In genomic region chr12:7712841-7713442, GRCh38 we compare ENCODE assay signal across 22 cellular contexts. TPM values are rescaled to one million over a fixed set of nuclear protein-coding genes. Genes with fewer than 3 reads are reported as not detected.
DNase-seq lines count a peak whose midpoint lies in the region; TF ChIP-seq lines count a peak whose summit lies in the region.
"Had no signal": no experiment of that assay in that cellular context is flagged by ENCODE, and none has a peak within 500 bp of the region (broad histone marks: within the 10 kb centered on the region; RNA-seq: fewer than 3 reads in every experiment).

No MANE protein-coding gene starts in this region.

- no peaks in the 10 kb centered on the region for H3K79me2 ChIP-seq in H9 (ENCODE audit: insufficient read depth, low read length)

- H3K14ac ChIP-seq in H9 (ENCODE audit: insufficient read depth, low read length), result no peak overlapping the region; the same call in 1 of the 2 replicates

- H3K9me3 Mint-ChIP-seq in Caco-2 (ENCODE audit: unreplicated experiment) (peaks cover 10% of the 10 kb centered on the region), H9 (no peaks in the 10 kb centered on the region; a peak in 2 of 5 replicates), endodermal cell (peaks cover 7% of the 10 kb centered on the region)
- no peaks in the 10 kb centered on the region for H3K9me3 Mint-ChIP-seq in activated T-helper 2 cell treated with anti-CD3 and anti-CD28 coated beads, Interferon-gamma antibody, Interleukin-2, Interleukin-4, amounts not matched to agents 10 μg/mL and 5 μg/mL and 100 μg/mL, durations not matched to agents 14 hours and 24 hours and 36 hours
- H3K9me3 Mint-ChIP-seq: CD4-positive, alpha-beta memory T cell had no signal

- no peak overlapping the region for H2AFZ ChIP-seq in H9 (ENCODE audit: low read length)
- H2AFZ ChIP-seq: GM23248 had no signal

- no peak overlapping the region for H2BK15ac ChIP-seq in H9 (ENCODE audit: low read depth, low read length)

- H3K27ac Mint-ChIP-seq in Caco-2 (ENCODE audit: unreplicated experiment) (peak overlapping the region; percentile 36), H9 (no peak overlapping the region), endodermal cell (no peak overlapping the region)
- no peak overlapping the region for H3K27ac Mint-ChIP-seq in activated T-helper 2 cell treated with anti-CD3 and anti-CD28 coated beads, Interferon-gamma antibody, Interleukin-2, Interleukin-4, amounts not matched to agents 10 μg/mL and 5 μg/mL and 100 μg/mL, durations not matched to agents 14 hours and 24 hours and 36 hours
- H3K27ac Mint-ChIP-seq: CD4-positive, alpha-beta memory T cell had no signal

- H3K27me3 ChIP-seq in Caco-2 (replicated peaks; ENCODE audit: control insufficient read depth, insufficient read depth, low read length) (no peaks in the 10 kb centered on the region), H9 (ENCODE audit: insufficient read depth, low read length) (no peaks in the 10 kb centered on the region), endodermal cell (ENCODE audit: control insufficient read depth, insufficient read depth, low read length, poor library complexity, severe bottlenecking) (no peaks in the 10 kb centered on the region)

- H3K23ac ChIP-seq in H9 (ENCODE audit: insufficient read length, low read depth, low read length), result no peak overlapping the region

- no peaks in the 10 kb centered on the region for H3K79me1 ChIP-seq in H9 (ENCODE audit: insufficient read depth, low read depth, low read length, poor library complexity, severe bottlenecking)

- no peaks in the 10 kb centered on the region for H3K9me3 ChIP-seq in Caco-2
- H3K9me3 ChIP-seq in H9 (ENCODE audit: control insufficient read depth, low read depth, low read length), result no peaks in the 10 kb centered on the region
- H3K9me3 ChIP-seq in endodermal cell (ENCODE audit: control insufficient read depth, low read length), result no peaks in the 10 kb centered on the region
- H3K9me3 ChIP-seq: A549 had no signal

- DNase-seq in Caco-2 (no peak), H9 (peak; percentile 67), endodermal cell (peak; percentile 72), iPS-NIHi7 (ENCODE audit: extremely low spot score) (peak; percentile 36), NCI-H2171 (lab: John Stamatoyannopoulos, UW) (no peak), SIG-M5 treated with dmso at 0.1 percent for 504 hours (lab: John Stamatoyannopoulos, UW; ENCODE audit: unreplicated experiment) (no peak), H4 (ENCODE audit: low spot score) (no peak)
- DNase-seq in activated T-helper 2 cell treated with anti-CD3 and anti-CD28 coated beads, Interferon-gamma antibody, Interleukin-2, Interleukin-4, amounts not matched to agents 10 μg/mL and 5 μg/mL and 100 μg/mL, durations not matched to agents 14 hours and 24 hours and 36 hours (ENCODE audit: low spot score), result no peak
- DNase-seq: AML-193; Calu3; CD4-positive, alpha-beta memory T cell; DMS79 treated with DMSO at 0.1 percent for 48 hours; GM23248; HCEC 1CT had no signal

- H2AK5ac ChIP-seq in H9 (ENCODE audit: insufficient read length, low read length), result no peak overlapping the region

- H2BK5ac ChIP-seq in H9 (ENCODE audit: insufficient read length, low read length), result no peak overlapping the region

- H3K36me3 Mint-ChIP-seq in Caco-2 (ENCODE audit: insufficient read depth, unreplicated experiment) (peaks cover 22% of the 10 kb centered on the region), H9 (ENCODE audit: insufficient read depth in 1 of 3, low read depth in 3 of 3) (no peaks in the 10 kb centered on the region), endodermal cell (ENCODE audit: low read depth) (no peaks in the 10 kb centered on the region)
- H3K36me3 Mint-ChIP-seq in activated T-helper 2 cell treated with anti-CD3 and anti-CD28 coated beads, Interferon-gamma antibody, Interleukin-2, Interleukin-4, amounts not matched to agents 10 μg/mL and 5 μg/mL and 100 μg/mL, durations not matched to agents 14 hours and 24 hours and 36 hours (ENCODE audit: low read depth), result no peaks in the 10 kb centered on the region
- H3K36me3 Mint-ChIP-seq: CD4-positive, alpha-beta memory T cell had no signal

- no peak overlapping the region for H4K5ac ChIP-seq in H9 (ENCODE audit: insufficient read length, low read depth, low read length)

- H3K27me3 Mint-ChIP-seq in Caco-2 (ENCODE audit: insufficient read depth, unreplicated experiment) (no peaks in the 10 kb centered on the region), H9 (ENCODE audit: low read depth) (no peaks in the 10 kb centered on the region), endodermal cell (ENCODE audit: insufficient read depth) (peaks cover 24% of the 10 kb centered on the region)
- no peaks in the 10 kb centered on the region for H3K27me3 Mint-ChIP-seq in activated T-helper 2 cell treated with anti-CD3 and anti-CD28 coated beads, Interferon-gamma antibody, Interleukin-2, Interleukin-4, amounts not matched to agents 10 μg/mL and 5 μg/mL and 100 μg/mL, durations not matched to agents 14 hours and 24 hours and 36 hours (ENCODE audit: low read depth)

- no peaks in the 10 kb centered on the region for H4K20me1 ChIP-seq in H9 (ENCODE audit: control insufficient read depth, insufficient read depth, insufficient read length)

- CTCF ChIA-PET in Caco-2 (lab: Charles Lee), result no interaction called here

- no peak overlapping the region for H3K4ac ChIP-seq in H9 (ENCODE audit: low read depth, low read length)

- peaks cover 40% of the 10 kb centered on the region for H3K4me1 ChIP-seq in Caco-2
- H3K4me1 ChIP-seq in H9 (ENCODE audit: insufficient read depth, low read length), result peaks cover 2% of the 10 kb centered on the region; the same call in 1 of the 2 replicates
- peaks cover 3% of the 10 kb centered on the region for H3K4me1 ChIP-seq in endodermal cell (ENCODE audit: control insufficient read depth, insufficient read depth, low read length)
- H3K4me1 ChIP-seq: A549 had no signal

- no peak overlapping the region for H3T11ph ChIP-seq in H9 (ENCODE audit: low read length)

- WGBS in H9 (ENCODE audit: extremely low coverage, insufficient read length, low lambda C conversion rate), result no CpG with 5 or more reads among the region's 28 CpGs
- WGBS in endodermal cell (ENCODE audit: insufficient coverage in 1 of 2, insufficient read length in 1 of 2), 2 experiments, result 91 to 93% methylated on average over 15 to 28 of the region's 28 CpGs

- no peak overlapping the region for H3K4me2 ChIP-seq in H9 (ENCODE audit: insufficient read depth, insufficient read length, low read length)
- H3K4me2 ChIP-seq: A549 had no signal

- TF ChIP-seq CTCF in Caco-2 (IDR thresholded peaks at IDR 0.05; ENCODE audit: insufficient read depth in 1 of 2, low read depth in 1 of 2, low read length in 1 of 2, severe bottlenecking in 1 of 2, unreplicated experiment in 1 of 2) (no peak), H9 (conservative IDR thresholded peaks at IDR 0.05) (no peak), endodermal cell (conservative IDR thresholded peaks at IDR 0.05) (no peak)

- H2BK12ac ChIP-seq in H9 (ENCODE audit: insufficient read length, low read depth, low read length), result no peak overlapping the region

- H3K4me1 Mint-ChIP-seq in Caco-2 (ENCODE audit: low read depth, unreplicated experiment), result peaks cover 47% of the 10 kb centered on the region
- peaks cover 27 to 32% of the 10 kb centered on the region in 2 experiments for H3K4me1 Mint-ChIP-seq in H9
- peaks cover 28% of the 10 kb centered on the region for H3K4me1 Mint-ChIP-seq in endodermal cell
- H3K4me1 Mint-ChIP-seq in activated T-helper 2 cell treated with anti-CD3 and anti-CD28 coated beads, Interferon-gamma antibody, Interleukin-2, Interleukin-4, amounts not matched to agents 10 μg/mL and 5 μg/mL and 100 μg/mL, durations not matched to agents 14 hours and 24 hours and 36 hours (ENCODE audit: low read depth), result no peaks in the 10 kb centered on the region
- H3K4me1 Mint-ChIP-seq: CD4-positive, alpha-beta memory T cell had no signal

- H3K4me3 ChIP-seq in Caco-2 (ENCODE audit: low read depth, low read length), result no peak overlapping the region
- no peak overlapping the region for H3K4me3 ChIP-seq in endodermal cell (ENCODE audit: low read length)
- H3K4me3 ChIP-seq: A549, GM12878, GM23248 had no signal

- H3K23me2 ChIP-seq in H9 (ENCODE audit: insufficient read length, low read depth, low read length, poor library complexity, severe bottlenecking), result no peaks in the 10 kb centered on the region

- intact Hi-C loops in Caco-2 (cut with micrococcal nuclease; ENCODE audit: unreplicated experiment), result no loop called here
- intact Hi-C loops in activated T-helper 2 cell treated with anti-CD3 and anti-CD28 coated beads, Interferon-gamma antibody, Interleukin-2, Interleukin-4, amounts not matched to agents 10 μg/mL and 5 μg/mL and 100 μg/mL, durations not matched to agents 14 hours and 24 hours and 36 hours (cut with micrococcal nuclease), result no loop called here

- no peak overlapping the region for H4K91ac ChIP-seq in H9 (ENCODE audit: insufficient read length, low read depth, low read length)

- no TSS peak for BruUV-seq in Caco-2 (replicated peaks; lab: Mats Ljungman, UMichigan)

- no peak overlapping the region for H3K56ac ChIP-seq in H9 (ENCODE audit: insufficient read length, low read depth, low read length)

- H3K18ac ChIP-seq in H9 (ENCODE audit: insufficient read length, low read depth, low read length), result no peak overlapping the region

- no peaks in the 10 kb centered on the region for H3K36me3 ChIP-seq in Caco-2 (ENCODE audit: control insufficient read depth, insufficient read depth, low read length)
- no peaks in the 10 kb centered on the region for H3K36me3 ChIP-seq in endodermal cell (ENCODE audit: control insufficient read depth, insufficient read depth, low read length)

- H3K4me3 Mint-ChIP-seq in Caco-2 (ENCODE audit: unreplicated experiment), result peak overlapping the region; percentile 50
- no peak overlapping the region for H3K4me3 Mint-ChIP-seq in H9
- no peak overlapping the region for H3K4me3 Mint-ChIP-seq in endodermal cell
- H3K4me3 Mint-ChIP-seq in activated T-helper 2 cell treated with anti-CD3 and anti-CD28 coated beads, Interferon-gamma antibody, Interleukin-2, Interleukin-4, amounts not matched to agents 10 μg/mL and 5 μg/mL and 100 μg/mL, durations not matched to agents 14 hours and 24 hours and 36 hours (ENCODE audit: low read depth), result no peak overlapping the region
- H3K4me3 Mint-ChIP-seq: CD4-positive, alpha-beta memory T cell had no signal

- H3K27ac ChIP-seq in H9 (ENCODE audit: insufficient read length, low read depth, low read length) (no peak overlapping the region), endodermal cell (ENCODE audit: low read depth, low read length) (no peak overlapping the region)
- H3K27ac ChIP-seq: 22Rv1, A549, C4-2B, GM23248, HL-60 had no signal

- POLR2A ChIA-PET in Caco-2 (lab: Charles Lee), result no interaction called here

- no peak overlapping the region for H2BK120ac ChIP-seq in H9 (ENCODE audit: low read depth, low read length, poor library complexity, severe bottlenecking)

- no peak overlapping the region for H4K8ac ChIP-seq in H9 (replicated peaks; ENCODE audit: insufficient read length, low read depth, low read length)

- H2BK20ac ChIP-seq in H9 (ENCODE audit: low read depth, low read length, poor library complexity, severe bottlenecking), result no peak overlapping the region

- H3K9ac ChIP-seq in H9 (ENCODE audit: extremely low read depth, insufficient read length, low read length) (no peak overlapping the region), endodermal cell (ENCODE audit: extremely low read depth, low read length, poor library complexity, severe bottlenecking) (no peak overlapping the region)
- H3K9ac ChIP-seq: GM23248 had no signal

RNA-seq across cellular contexts. Expression of gene DPPA3, which starts 1.7 kb away (rescaled TPM):
- total RNA-seq in Caco-2 (2022), result 31.8 and 40.0 TPM in 2 replicates
- 1.4 and 2.0 TPM in 2 replicates for total RNA-seq in H9 (2021)
- 1 to 10 TPM; 1.3 to 4.6 TPM for total RNA-seq in endodermal cell
- 1.00 TPM for polyA plus RNA-seq in endodermal cell (2013, experiment 1 of 2)
- polyA plus RNA-seq in endodermal cell (2013, experiment 2 of 2), result 0.50 TPM
- not detected in 2 replicates for total RNA-seq in H4 (2014; rRNA removed; shearing (Covaris generic))
- total RNA-seq in activated T-helper 2 cell treated with anti-CD3 and anti-CD28 coated beads, Interferon-gamma antibody, Interleukin-2, Interleukin-4, amounts not matched to agents 10 μg/mL and 5 μg/mL and 100 μg/mL, durations not matched to agents 14 hours and 24 hours and 36 hours, result not detected in 2 replicates
- total RNA-seq: Calu3; CD4-positive, alpha-beta memory T cell; G401; GM12878; GM23248; HT1080 had no signal
- polyA plus RNA-seq: A549; BJ; CD4-positive, alpha-beta memory T cell; GM23248 had no signal

RNA-seq across cellular contexts. Expression of gene GDF3, which starts 17.4 kb away (rescaled TPM):
- total RNA-seq in Caco-2 (2022), result 0.41 TPM in 1 of 2 replicates, not detected in the other
- 9.1 and 9.9 TPM in 2 replicates for total RNA-seq in H9 (2021)
- total RNA-seq in endodermal cell, result 10 to 100 TPM in 1 of 2 donors, 1 to 10 TPM in 1; 1.3 to 60.7 TPM
- 12.2 TPM for polyA plus RNA-seq in endodermal cell (2013, experiment 1 of 2)
- 14.2 TPM for polyA plus RNA-seq in endodermal cell (2013, experiment 2 of 2)
- total RNA-seq in H4 (2014; rRNA removed; shearing (Covaris generic)), result not detected in 2 replicates
- not detected in 2 replicates for total RNA-seq in activated T-helper 2 cell treated with anti-CD3 and anti-CD28 coated beads, Interferon-gamma antibody, Interleukin-2, Interleukin-4, amounts not matched to agents 10 μg/mL and 5 μg/mL and 100 μg/mL, durations not matched to agents 14 hours and 24 hours and 36 hours
- total RNA-seq: Calu3; CD4-positive, alpha-beta memory T cell; G401; GM12878; GM23248; HT1080 had no signal
- polyA plus RNA-seq: A549; BJ; CD4-positive, alpha-beta memory T cell; GM12878; GM23248 had no signal

RNA-seq across cellular contexts. Expression of gene CLEC4C, which starts 34.2 kb away (rescaled TPM):
- total RNA-seq in Caco-2 (2022) (not detected in 2 replicates), H9 (2021) (0.26 TPM in 2 replicates), endodermal cell (not detected)
- polyA plus RNA-seq in endodermal cell (2013, experiment 1 of 2), result not detected
- polyA plus RNA-seq in endodermal cell (2013, experiment 2 of 2), result not detected
- not detected in 2 replicates for total RNA-seq in H4 (2014; rRNA removed; shearing (Covaris generic))
- total RNA-seq in activated T-helper 2 cell treated with anti-CD3 and anti-CD28 coated beads, Interferon-gamma antibody, Interleukin-2, Interleukin-4, amounts not matched to agents 10 μg/mL and 5 μg/mL and 100 μg/mL, durations not matched to agents 14 hours and 24 hours and 36 hours, result not detected in 2 replicates
- total RNA-seq: Calu3; CD4-positive, alpha-beta memory T cell; G401; GM23248; HT1080 had no signal
- polyA plus RNA-seq: A549; BJ; CD4-positive, alpha-beta memory T cell; GM23248 had no signal

RNA-seq across cellular contexts. Expression of gene APOBEC1, which starts 47.2 kb away (rescaled TPM):
- total RNA-seq in Caco-2 (2022), result not detected in 2 replicates
- not detected in 2 replicates for total RNA-seq in H9 (2021)
- not detected for total RNA-seq in endodermal cell
- polyA plus RNA-seq in endodermal cell (2013, experiment 1 of 2), result not detected
- not detected for polyA plus RNA-seq in endodermal cell (2013, experiment 2 of 2)
- total RNA-seq in H4 (2014; rRNA removed; shearing (Covaris generic)), result not detected in 2 replicates
- not detected in 2 replicates for total RNA-seq in activated T-helper 2 cell treated with anti-CD3 and anti-CD28 coated beads, Interferon-gamma antibody, Interleukin-2, Interleukin-4, amounts not matched to agents 10 μg/mL and 5 μg/mL and 100 μg/mL, durations not matched to agents 14 hours and 24 hours and 36 hours
- total RNA-seq: Calu3; CD4-positive, alpha-beta memory T cell; G401; GM12878; GM23248; HT1080 had no signal
- polyA plus RNA-seq: A549; BJ; CD4-positive, alpha-beta memory T cell; GM12878; GM23248 had no signal

RNA-seq across cellular contexts. Expression of gene NANOGNB, which starts 52.1 kb away (rescaled TPM):
- not detected in 2 replicates for total RNA-seq in Caco-2 (2022)
- not detected in 2 replicates for total RNA-seq in H9 (2021)
- total RNA-seq in endodermal cell, result not detected
- not detected for polyA plus RNA-seq in endodermal cell (2013, experiment 1 of 2)
- polyA plus RNA-seq in endodermal cell (2013, experiment 2 of 2), result not detected
- total RNA-seq in H4 (2014; rRNA removed; shearing (Covaris generic)), result not detected in 2 replicates
- not detected in 2 replicates for total RNA-seq in activated T-helper 2 cell treated with anti-CD3 and anti-CD28 coated beads, Interferon-gamma antibody, Interleukin-2, Interleukin-4, amounts not matched to agents 10 μg/mL and 5 μg/mL and 100 μg/mL, durations not matched to agents 14 hours and 24 hours and 36 hours
- total RNA-seq: Calu3; CD4-positive, alpha-beta memory T cell; G401; GM12878; GM23248; HT1080 had no signal
- polyA plus RNA-seq: A549; BJ; CD4-positive, alpha-beta memory T cell; GM12878; GM23248 had no signal

Comparison
In these comparisons a context has a peak if more than half of its experiments do, and no peak if none do; other contexts are left out.
1. DNase-seq: peak in H9 (single experiment), endodermal cell (single experiment) and iPS-NIHi7 (single experiment); none in Caco-2 (0 of 2), NCI-H2171 (single experiment), SIG-M5 treated with dmso at 0.1 percent for 504 hours (single experiment), H4 (single experiment) and activated T-helper 2 cell treated with anti-CD3 and anti-CD28 coated beads, Interferon-gamma antibody, Interleukin-2, Interleukin-4, amounts not matched to agents 10 μg/mL and 5 μg/mL and 100 μg/mL, durations not matched to agents 14 hours and 24 hours and 36 hours (single experiment).